ENCODE assay signal across 21 cellular contexts in genomic region chr11:61569701-61570100, GRCh38. TPM values are rescaled to one million over a fixed set of nuclear protein-coding genes. Genes with fewer than 3 reads are reported as not detected.
"Had no signal": no experiment of that assay in that cellular context is flagged by ENCODE, and none has a peak within 500 bp of the region (broad histone marks: within the 10 kb centered on the region; RNA-seq: fewer than 3 reads in every experiment).

No MANE protein-coding gene starts in this region.

- FAIRE-seq: endothelial cell of umbilical vein, TTC549 had no signal

- H3K9me3 ChIP-seq: ascending aorta, left lung, psoas muscle, tibial artery had no signal

- DNase-seq: activated gamma-delta T cell treated with Interleukin-2 at 50 U/mL for 16 hours; activated T-cell treated with anti-CD3 and anti-CD28 coated beads, Interleukin-2, amount 50 U/mL, for 1 hour; central memory CD4-positive, alpha-beta T cell; dermis blood vessel endothelial cell; effector memory CD4-positive, alpha-beta T cell; foreskin melanocyte; hippocampal formation; kidney glomerular epithelial cell; left lung; naive thymus-derived CD4-positive, alpha-beta T cell; psoas muscle; stimulated activated CD4-positive, alpha-beta T cell treated with anti-CD3 and anti-CD28 coated beads, Interleukin-4, amount 100 ng/mL, for 4 hours; stimulated activated naive CD8-positive, alpha-beta T cell treated with anti-CD3 and anti-CD28 coated beads, Interleukin-15, Interleukin-2, amounts not matched to agents 100 U/mL and 50 U/mL, for 24 hours; tibial artery had no signal

- ATAC-seq: esophagus mucosa; left lung; naive thymus-derived CD4-positive, alpha-beta T cell; right cardiac atrium; stimulated activated naive CD8-positive, alpha-beta T cell treated with anti-CD3 and anti-CD28 coated beads, Interleukin-15, Interleukin-2, amounts not matched to agents 100 U/mL and 50 U/mL, for 24 hours; WTC11 had no signal

- H3K4me3 Mint-ChIP-seq: activated naive CD4-positive, alpha-beta T cell treated with anti-CD3 and anti-CD28 coated beads, Interleukin-2, amount 50 U/mL, for 24 hours; naive thymus-derived CD4-positive, alpha-beta T cell; WTC11 had no signal

- H3K27ac Mint-ChIP-seq: activated naive CD4-positive, alpha-beta T cell treated with anti-CD3 and anti-CD28 coated beads, Interleukin-2, amount 50 U/mL, for 24 hours had no signal

- H3K9me3 Mint-ChIP-seq: activated naive CD4-positive, alpha-beta T cell treated with anti-CD3 and anti-CD28 coated beads, Interleukin-2, amount 50 U/mL, for 24 hours; WTC11 had no signal

- H3K4me3 ChIP-seq: ascending aorta, left lung, psoas muscle, tibial artery had no signal

- H3K4me1 ChIP-seq: ascending aorta, left lung, psoas muscle had no signal

- H3K36me3 Mint-ChIP-seq: activated naive CD4-positive, alpha-beta T cell treated with anti-CD3 and anti-CD28 coated beads, Interleukin-2, amount 50 U/mL, for 24 hours; WTC11 had no signal

- H3K36me3 ChIP-seq: ascending aorta, left lung, tibial artery had no signal

- H3K27ac ChIP-seq: ascending aorta, left lung, psoas muscle, tibial artery had no signal

RNA-seq across cellular contexts. Expression of gene SYT7, which starts 11.2 kb away (rescaled TPM):
- polyA plus RNA-seq: naive thymus-derived CD4-positive, alpha-beta T cell had no signal
